ENCODE assay signal across 29 cellular contexts in the genomic region with DNA sequence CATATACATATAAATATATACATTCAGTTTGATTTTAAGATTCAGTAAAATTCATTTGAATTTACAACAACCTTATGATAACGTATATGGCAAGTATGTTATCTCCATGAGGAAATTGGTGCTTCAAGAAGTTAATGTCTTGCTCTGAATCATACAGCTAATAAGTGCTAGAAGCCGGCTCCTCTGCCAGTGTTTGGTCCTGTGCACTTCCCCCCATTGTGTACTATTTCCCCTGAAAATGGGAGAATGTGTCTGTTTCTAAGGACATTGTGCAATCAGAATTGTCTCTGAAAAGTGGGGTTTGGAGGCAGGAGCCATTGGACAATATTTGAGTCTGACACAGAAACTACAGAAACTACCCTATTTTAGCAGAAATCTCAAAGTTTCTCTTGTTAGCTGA.
"Had no signal": no experiment of that assay in that cellular context is flagged by ENCODE, and none has a peak within 500 bp of the region (broad histone marks: within the 10 kb centered on the region; RNA-seq: fewer than 3 reads in every experiment).

No MANE protein-coding gene starts in this region.

- H3K9me3 Mint-ChIP-seq: mesothelial cell of epicardium; naive B cell; natural killer cell treated with Interleukin-12 subunit alpha and Interleukin-12 subunit beta and Interleukin-15 and Interleukin-18, amount 100 ng/mL, for 72 hours; neural crest cell; stimulated activated naive B cell treated with anti-CD40 and anti-IgM and Interleukin-4, amounts not matched to agents 10 μg/mL and 1 μg/mL and 100 μg/mL, for 72 hours; stimulated activated naive CD8-positive, alpha-beta T cell treated with anti-CD3 and anti-CD28 coated beads, Interleukin-15, Interleukin-2, amounts not matched to agents 100 ng/mL and 50 ng/mL, for 24 hours had no signal

- H3K4me3 ChIP-seq: coronary artery, dorsolateral prefrontal cortex, esophagus muscularis mucosa, lower lobe of right lung, mucosa of descending colon, pancreas, right lobe of liver, thoracic aorta, tibial nerve, upper lobe of right lung, uterus had no signal

- H3K36me3 Mint-ChIP-seq: immature natural killer cell; mesothelial cell of epicardium; naive B cell; natural killer cell treated with Interleukin-12 subunit alpha and Interleukin-12 subunit beta and Interleukin-15 and Interleukin-18, amount 100 ng/mL, for 72 hours; stimulated activated naive B cell treated with anti-CD40 and anti-IgM and Interleukin-4, amounts not matched to agents 10 μg/mL and 1 μg/mL and 100 μg/mL, for 72 hours had no signal

- ATAC-seq: left ventricle myocardium superior; mucosa of descending colon; pancreas; stimulated activated naive B cell treated with anti-CD40 and anti-IgM and Interleukin-4, amounts not matched to agents 10 μg/mL and 1 μg/mL and 100 μg/mL, for 72 hours had no signal

- H3K27me3 ChIP-seq: esophagus muscularis mucosa, pancreas, right lobe of liver, upper lobe of right lung, uterus had no signal

- H3K4me3 Mint-ChIP-seq: immature natural killer cell; mesothelial cell of epicardium; naive B cell; natural killer cell treated with Interleukin-12 subunit alpha and Interleukin-12 subunit beta and Interleukin-15 and Interleukin-18, amount 100 ng/mL, for 72 hours; neural crest cell; stimulated activated naive B cell treated with anti-CD40 and anti-IgM and Interleukin-4, amounts not matched to agents 10 μg/mL and 1 μg/mL and 100 μg/mL, for 72 hours; stimulated activated naive CD8-positive, alpha-beta T cell treated with anti-CD3 and anti-CD28 coated beads, Interleukin-15, Interleukin-2, amounts not matched to agents 100 ng/mL and 50 ng/mL, for 24 hours had no signal

- H3K9me3 ChIP-seq: esophagus muscularis mucosa, lower lobe of right lung, mucosa of descending colon, neutrophil, pancreas, right lobe of liver, thoracic aorta, tibial nerve, upper lobe of right lung, uterus had no signal

- H3K4me1 Mint-ChIP-seq: immature natural killer cell; naive B cell; neural crest cell; stimulated activated naive B cell treated with anti-CD40 and anti-IgM and Interleukin-4, amounts not matched to agents 10 μg/mL and 1 μg/mL and 100 μg/mL, for 72 hours had no signal

- H3K36me3 ChIP-seq: esophagus muscularis mucosa, lower lobe of right lung, neutrophil, pancreas, right lobe of liver, thoracic aorta, tibial nerve, upper lobe of right lung, uterus had no signal

- H3K4me1 ChIP-seq: pancreas, tibial nerve, uterus had no signal

- DNase-seq: dorsolateral prefrontal cortex; effector CD4-positive, alpha-beta T cell; foreskin melanocyte; hypothalamus; immature natural killer cell; islet precursor cell; kidney glomerular epithelial cell; left ventricle myocardium superior; lower lobe of right lung; mesenchymal stem cell; mucosa of descending colon; naive B cell; pancreas; right lobe of liver; small intestine; stimulated activated CD4-positive, alpha-beta T cell treated with anti-CD3 and anti-CD28 coated beads, Interleukin-15, amount 100 ng/mL, for 24 hours; stimulated activated CD4-positive, alpha-beta T cell treated with anti-CD3 and anti-CD28 coated beads, Interleukin-2, amount 100 ng/mL, for 48 hours; stimulated activated naive B cell treated with anti-CD40 and anti-IgM and Interleukin-4, amounts not matched to agents 10 μg/mL and 1 μg/mL and 100 μg/mL, for 72 hours; upper lobe of right lung; uterus had no signal

- H3K27ac ChIP-seq: coronary artery, dorsolateral prefrontal cortex, esophagus muscularis mucosa, lower lobe of right lung, neutrophil, pancreas, right lobe of liver, thoracic aorta, tibial nerve, upper lobe of right lung, uterus had no signal

- FAIRE-seq: pancreas, small intestine had no signal

- H3K27ac Mint-ChIP-seq: immature natural killer cell; mesothelial cell of epicardium; naive B cell; natural killer cell treated with Interleukin-12 subunit alpha and Interleukin-12 subunit beta and Interleukin-15 and Interleukin-18, amount 100 ng/mL, for 72 hours; stimulated activated naive B cell treated with anti-CD40 and anti-IgM and Interleukin-4, amounts not matched to agents 10 μg/mL and 1 μg/mL and 100 μg/mL, for 72 hours; stimulated activated naive CD8-positive, alpha-beta T cell treated with anti-CD3 and anti-CD28 coated beads, Interleukin-15, Interleukin-2, amounts not matched to agents 100 ng/mL and 50 ng/mL, for 24 hours had no signal
